In the genomic region with DNA sequence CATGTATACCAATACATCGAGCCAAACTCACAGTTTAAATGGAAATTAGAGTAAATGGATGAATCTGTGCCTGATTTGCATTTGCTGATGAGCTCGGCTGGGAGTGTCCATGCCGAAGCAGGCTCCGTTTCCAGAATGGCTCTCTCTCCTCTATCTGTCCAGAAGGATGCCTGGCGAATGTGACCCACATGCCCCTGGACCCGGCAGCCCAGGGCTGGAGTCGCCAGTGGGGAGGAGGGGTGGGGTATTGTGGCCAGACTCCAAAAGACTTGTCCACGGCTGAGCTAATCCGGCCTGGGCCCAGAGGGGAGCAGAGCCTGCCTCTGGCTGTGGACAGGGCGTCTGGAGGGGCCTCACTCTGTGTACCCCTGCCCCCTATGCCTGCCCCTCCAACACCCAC, we compare ENCODE assay signal across 32 cellular contexts.
"Had no signal": no experiment of that assay in that cellular context is flagged by ENCODE, and none has a peak within 500 bp of the region (broad histone marks: within the 10 kb centered on the region; RNA-seq: fewer than 3 reads in every experiment).

No MANE protein-coding gene starts in this region.

- H3K9me3 ChIP-seq: adrenal gland, body of pancreas, breast epithelium, colonic mucosa, esophagus squamous epithelium, gastroesophageal sphincter, heart right ventricle had no signal

- FAIRE-seq: endometrium, endothelial cell of umbilical vein had no signal

- H3K36me3 ChIP-seq: adrenal gland, breast epithelium, cardiac muscle cell, colonic mucosa, esophagus squamous epithelium, gastroesophageal sphincter, heart right ventricle had no signal

- ATAC-seq: activated CD4-positive, alpha-beta T cell treated with anti-CD3 and anti-CD28 coated beads for 36 hours; activated T-cell treated with anti-CD3 and anti-CD28 coated beads, Interleukin-2, amount 50 U/mL, for 72 hours; activated T-helper 17 cell treated with anti-CD3 and anti-CD28 coated beads, Interleukin-2, amount 50 U/mL, for 72 hours; body of pancreas; gastroesophageal sphincter; heart right ventricle had no signal

- H3K27me3 ChIP-seq: adrenal gland, body of pancreas, cardiac muscle cell, colonic mucosa had no signal

- H3K4me3 ChIP-seq: adrenal gland, body of pancreas, breast epithelium, cardiac muscle cell, colonic mucosa, esophagus squamous epithelium, gastroesophageal sphincter, heart right ventricle had no signal

- H3K27ac ChIP-seq: adrenal gland, body of pancreas, breast epithelium, cardiac muscle cell, colonic mucosa, epithelial cell of prostate, esophagus squamous epithelium, gastroesophageal sphincter, heart right ventricle had no signal

- H3K4me1 ChIP-seq: body of pancreas, breast epithelium, colonic mucosa, gastroesophageal sphincter had no signal

- DNase-seq: activated CD4-positive, alpha-beta memory T cell treated with anti-CD3 and anti-CD28 coated beads for 36 hours; activated CD4-positive, alpha-beta T cell treated with anti-CD3 and anti-CD28 coated beads for 36 hours; activated CD4-positive, alpha-beta T cell treated with anti-CD3 and anti-CD28 coated beads, Interleukin-2, amount 10 ng/mL, durations not matched to agents 24 days and 14 days; activated CD4-positive, CD25-positive, alpha-beta regulatory T cell; activated CD4-positive, CD25-positive, alpha-beta regulatory T cell treated with anti-CD3 and anti-CD28 coated beads, Interleukin-2, amount 50 U/mL, for 72 hours; activated CD8-positive, alpha-beta memory T cell treated with anti-CD3 and anti-CD28 coated beads, Interleukin-2, amount 50 U/mL, for 48 hours; activated effector memory CD4-positive, alpha-beta T cell treated with Interleukin-2 at 50 U/mL for 16 hours; activated gamma-delta T cell treated with Interleukin-2 at 50 U/mL for 16 hours; activated naive CD4-positive, alpha-beta T cell treated with anti-CD3 and anti-CD28 coated beads, Interleukin-2, amount 50 U/mL, for 16 hours; activated naive CD4-positive, alpha-beta T cell treated with Interleukin-2 at 50 U/mL for 16 hours; activated T-cell treated with anti-CD3 and anti-CD28 coated beads for 4 hours; activated T-cell treated with anti-CD3 and anti-CD28 coated beads, Interleukin-2, amount 50 U/mL, for 24 hours; activated T-cell treated with anti-CD3 and anti-CD28 coated beads, Interleukin-2, amount 50 U/mL, for 72 hours; adrenal gland; amygdala; aorta; body of pancreas; central memory CD4-positive, alpha-beta T cell; cerebellar nuclear complex; colonic mucosa; effector CD8-positive, alpha-beta T cell; esophagus squamous epithelium; foreskin melanocyte; heart right ventricle; T-helper 2 cell had no signal
